21 cellular contexts compared by ENCODE assay signal in genomic region chr15:63430766-63431451, GRCh38. TPM values are rescaled to one million over a fixed set of nuclear protein-coding genes. Genes with fewer than 3 reads are reported as not detected.
"Had no signal": no experiment of that assay in that cellular context is flagged by ENCODE, and none has a peak within 500 bp of the region (broad histone marks: within the 10 kb centered on the region; RNA-seq: fewer than 3 reads in every experiment).

No MANE protein-coding gene starts in this region.

- ATAC-seq: activated CD8-positive, alpha-beta T cell treated with anti-CD3 and anti-CD28 coated beads, Interleukin-2, amount 10 ng/mL, durations not matched to agents 7 days and 5 days; left lung; right lobe of liver; stimulated activated effector memory CD8-positive, alpha-beta T cell treated with anti-CD3 and anti-CD28 coated beads, Interleukin-12 subunit alpha, Interleukin-12 subunit beta, amount 100 ng/mL, for 72 hours had no signal

- H3K4me3 ChIP-seq: adrenal gland, cardiac muscle cell, dorsolateral prefrontal cortex, left lung, prostate gland, right lobe of liver, tibial artery, uterus had no signal

- H3K36me3 Mint-ChIP-seq: activated naive CD4-positive, alpha-beta T cell treated with anti-CD3 and anti-CD28 coated beads, Interleukin-2, amount 50 U/mL, for 24 hours; stimulated activated effector memory CD8-positive, alpha-beta T cell treated with anti-CD3 and anti-CD28 coated beads, Interleukin-12 subunit alpha, Interleukin-12 subunit beta, amount 100 ng/mL, for 72 hours had no signal

- H3K4me1 ChIP-seq: adrenal gland, left lung, prostate gland, right lobe of liver, uterus had no signal

- H3K36me3 ChIP-seq: adrenal gland, cardiac muscle cell, left lung, prostate gland, right lobe of liver, tibial artery, uterus had no signal

- H3K4me3 Mint-ChIP-seq: activated CD4-positive, alpha-beta T cell treated with anti-CD3 and anti-CD28 coated beads, Interleukin-2, amount 10 ng/mL, durations not matched to agents 24 days and 14 days; activated CD8-positive, alpha-beta T cell treated with anti-CD3 and anti-CD28 coated beads, Interleukin-2, amount 10 ng/mL, durations not matched to agents 7 days and 5 days; activated naive CD4-positive, alpha-beta T cell treated with anti-CD3 and anti-CD28 coated beads, Interleukin-2, amount 50 U/mL, for 24 hours; endodermal cell; stimulated activated effector memory CD8-positive, alpha-beta T cell treated with anti-CD3 and anti-CD28 coated beads, Interleukin-12 subunit alpha, Interleukin-12 subunit beta, amount 100 ng/mL, for 72 hours had no signal

- H3K27me3 Mint-ChIP-seq: activated CD4-positive, alpha-beta T cell treated with anti-CD3 and anti-CD28 coated beads, Interleukin-2, amount 10 ng/mL, durations not matched to agents 24 days and 14 days had no signal

- H3K9me3 ChIP-seq: adrenal gland, left lung, prostate gland, right lobe of liver, tibial artery, uterus had no signal

- DNase-seq: activated CD4-positive, alpha-beta T cell treated with anti-CD3 and anti-CD28 coated beads, Interleukin-2, amount 10 ng/mL, durations not matched to agents 24 days and 14 days; activated CD4-positive, CD25-positive, alpha-beta regulatory T cell; activated CD8-positive, alpha-beta memory T cell treated with anti-CD3 and anti-CD28 coated beads, Interleukin-2, amount 50 U/mL, for 4 hours; activated CD8-positive, alpha-beta T cell treated with anti-CD3 and anti-CD28 coated beads, Interleukin-2, amount 10 ng/mL, durations not matched to agents 7 days and 5 days; activated effector memory CD4-positive, alpha-beta T cell treated with anti-CD3 and anti-CD28 coated beads, Interleukin-2, amount 50 U/mL, for 16 hours; activated T-cell treated with anti-CD3 and anti-CD28 coated beads, Interleukin-2, amount 50 U/mL, for 48 hours; dorsolateral prefrontal cortex; endodermal cell; hippocampal formation; kidney; left lung; stimulated activated CD4-positive, alpha-beta T cell treated with anti-CD3 and anti-CD28 coated beads, Interleukin-1b, Interleukin-23, amount 100 ng/mL, for 48 hours; tibial artery; uterus had no signal

- H3K4me1 Mint-ChIP-seq: activated CD4-positive, alpha-beta T cell treated with anti-CD3 and anti-CD28 coated beads, Interleukin-2, amount 10 ng/mL, durations not matched to agents 24 days and 14 days; stimulated activated effector memory CD8-positive, alpha-beta T cell treated with anti-CD3 and anti-CD28 coated beads, Interleukin-12 subunit alpha, Interleukin-12 subunit beta, amount 100 ng/mL, for 72 hours had no signal

- H3K27ac Mint-ChIP-seq: activated CD4-positive, alpha-beta T cell treated with anti-CD3 and anti-CD28 coated beads, Interleukin-2, amount 10 ng/mL, durations not matched to agents 24 days and 14 days; activated CD8-positive, alpha-beta T cell treated with anti-CD3 and anti-CD28 coated beads, Interleukin-2, amount 10 ng/mL, durations not matched to agents 7 days and 5 days; activated naive CD4-positive, alpha-beta T cell treated with anti-CD3 and anti-CD28 coated beads, Interleukin-2, amount 50 U/mL, for 24 hours; endodermal cell; stimulated activated effector memory CD8-positive, alpha-beta T cell treated with anti-CD3 and anti-CD28 coated beads, Interleukin-12 subunit alpha, Interleukin-12 subunit beta, amount 100 ng/mL, for 72 hours had no signal

- H3K27me3 ChIP-seq: adrenal gland, cardiac muscle cell, dorsolateral prefrontal cortex, left lung, right lobe of liver, tibial artery, uterus had no signal

- H3K27ac ChIP-seq: adrenal gland, cardiac muscle cell, dorsolateral prefrontal cortex, left lung, prostate gland, right lobe of liver, tibial artery, uterus had no signal

RNA-seq across cellular contexts. Expression of gene CA12, which starts 49.3 kb away (rescaled TPM):
- total RNA-seq: activated CD8-positive, alpha-beta T cell treated with anti-CD3 and anti-CD28 coated beads, Interleukin-2, amount 10 ng/mL, durations not matched to agents 7 days and 5 days; T-helper 2 cell treated with Interferon-gamma antibody and Interleukin-4, amounts not matched to agents 100 ng/mL and 5 ng/mL, for 36 hours had no signal
- polyA plus RNA-seq: cardiac muscle cell had no signal
